9 cellular contexts compared by ENCODE assay signal in the genomic region with DNA sequence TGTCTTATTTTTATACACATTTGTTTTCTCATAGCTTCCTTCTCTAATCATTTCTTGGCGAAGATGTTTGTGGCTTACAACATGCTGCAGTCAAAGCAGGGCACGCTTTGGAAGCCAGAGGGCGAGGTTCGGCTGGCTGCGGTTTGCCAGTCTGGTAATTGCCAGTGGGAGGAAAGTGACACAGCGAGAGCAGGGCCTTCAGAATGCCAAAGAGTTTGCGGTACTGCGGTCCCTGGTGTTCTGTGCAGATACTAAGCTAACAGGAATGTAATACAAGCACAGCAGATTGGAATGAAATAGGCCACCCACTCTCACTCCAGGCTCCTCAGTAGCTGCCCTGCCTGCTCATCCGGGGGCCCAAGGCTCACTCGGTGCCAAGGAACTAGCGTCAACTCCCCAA. TPM values are rescaled to one million over a fixed set of nuclear protein-coding genes. Genes with fewer than 3 reads are reported as not detected.
DNase-seq lines count a peak whose midpoint lies in the region; ATAC-seq and TF ChIP-seq lines count a peak whose summit lies in the region.
"Had no signal": no experiment of that assay in that cellular context is flagged by ENCODE, and none has a peak within 500 bp of the region (broad histone marks: within the 10 kb centered on the region; RNA-seq: fewer than 3 reads in every experiment).

No MANE protein-coding gene starts in this region.

- intact Hi-C loops in CD14-positive monocyte (cut with micrococcal nuclease), result no loop called here

- H3K27ac Mint-ChIP-seq in CD14-positive monocyte (peak overlapping the region in 1 of 7 donors; percentile 6), nephron progenitor cell (peak overlapping the region; percentile 88)
- H3K27ac Mint-ChIP-seq: natural killer cell treated with Interleukin-12 subunit alpha and Interleukin-12 subunit beta and Interleukin-15 and Interleukin-18, amount 100 ng/mL, for 72 hours had no signal

- H3K36me3 Mint-ChIP-seq in CD14-positive monocyte (no peaks in the 10 kb centered on the region), nephron progenitor cell (ENCODE audit: low read depth) (no peaks in the 10 kb centered on the region)
- H3K36me3 Mint-ChIP-seq: natural killer cell treated with Interleukin-12 subunit alpha and Interleukin-12 subunit beta and Interleukin-15 and Interleukin-18, amount 100 ng/mL, for 72 hours had no signal

- H3K9me3 Mint-ChIP-seq in CD14-positive monocyte (no peaks in the 10 kb centered on the region), nephron progenitor cell (no peaks in the 10 kb centered on the region)
- H3K9me3 Mint-ChIP-seq: natural killer cell treated with Interleukin-12 subunit alpha and Interleukin-12 subunit beta and Interleukin-15 and Interleukin-18, amount 100 ng/mL, for 72 hours had no signal

- peaks cover 15% of the 10 kb centered on the region for H3K4me1 Mint-ChIP-seq in CD14-positive monocyte
- peaks cover 52% of the 10 kb centered on the region for H3K4me1 Mint-ChIP-seq in nephron progenitor cell

- no peak for DNase-seq in CD14-positive monocyte (ENCODE audit: low spot score)
- peak; percentile 65 for DNase-seq in OCI-M1 (lab: John Stamatoyannopoulos, UW)
- DNase-seq in epithelial cell of proximal tubule (ENCODE audit: low read depth), result peak; percentile 58
- DNase-seq in nephron progenitor cell, result no peak
- DNase-seq in stimulated activated CD4-positive, alpha-beta T cell treated with anti-CD3 and anti-CD28 coated beads, Interleukin-15, amount 100 ng/mL, for 24 hours, result no peak
- DNase-seq in Kasumi-1 (lab: John Stamatoyannopoulos, UW), result no peak
- DNase-seq in NCI-H2196 (lab: John Stamatoyannopoulos, UW; ENCODE audit: unreplicated experiment), result no peak

- TF ChIP-seq CTCF in CD14-positive monocyte (IDR thresholded peaks at IDR 0.05), result peak; percentile 8
- peak; percentile 52 for TF ChIP-seq CTCF in epithelial cell of proximal tubule (conservative IDR thresholded peaks at IDR 0.05; ENCODE audit: low read depth, low read length)
- TF ChIP-seq CTCF in nephron progenitor cell (IDR thresholded peaks at IDR 0.05), result no peak

- no peak overlapping the region for H3K4me3 ChIP-seq in epithelial cell of proximal tubule (ENCODE audit: low read depth, low read length)

- ATAC-seq in HG03139 (IDR thresholded peaks at IDR 0.05; ENCODE audit: unreplicated experiment), result no peak
- ATAC-seq: natural killer cell treated with Interleukin-12 subunit alpha and Interleukin-12 subunit beta and Interleukin-15 and Interleukin-18, amount 100 ng/mL, for 72 hours had no signal

- no peak overlapping the region for H3K4me3 Mint-ChIP-seq in CD14-positive monocyte
- H3K4me3 Mint-ChIP-seq in nephron progenitor cell, result no peak overlapping the region
- H3K4me3 Mint-ChIP-seq: natural killer cell treated with Interleukin-12 subunit alpha and Interleukin-12 subunit beta and Interleukin-15 and Interleukin-18, amount 100 ng/mL, for 72 hours had no signal

- H3K27me3 Mint-ChIP-seq in CD14-positive monocyte (ENCODE audit: low read depth in 3 of 3) (peaks cover 5 to 11% (median 10%) of the 10 kb centered on the region in 3 donors), nephron progenitor cell (ENCODE audit: low read depth, poor library complexity) (peaks cover 6% of the 10 kb centered on the region)

RNA-seq across cellular contexts. Expression of a gene that starts 58.7 kb away (rescaled TPM):
- not detected for polyA plus RNA-seq in CD14-positive monocyte
- not detected in 2 replicates for total RNA-seq in epithelial cell of proximal tubule
- total RNA-seq: natural killer cell treated with Interleukin-12 subunit alpha and Interleukin-12 subunit beta and Interleukin-15 and Interleukin-18, amount 100 ng/mL, for 72 hours had no signal

Comparison
In these comparisons a context has a peak if more than half of its experiments do, and no peak if none do; other contexts are left out.
1. DNase-seq: peak in OCI-M1 (single experiment) and epithelial cell of proximal tubule (single experiment); none in CD14-positive monocyte (single experiment), nephron progenitor cell (single experiment), stimulated activated CD4-positive, alpha-beta T cell treated with anti-CD3 and anti-CD28 coated beads, Interleukin-15, amount 100 ng/mL, for 24 hours (single experiment), Kasumi-1 (0 of 2) and NCI-H2196 (single experiment).